ENCODE assay signal across 16 cellular contexts in the genomic region with DNA sequence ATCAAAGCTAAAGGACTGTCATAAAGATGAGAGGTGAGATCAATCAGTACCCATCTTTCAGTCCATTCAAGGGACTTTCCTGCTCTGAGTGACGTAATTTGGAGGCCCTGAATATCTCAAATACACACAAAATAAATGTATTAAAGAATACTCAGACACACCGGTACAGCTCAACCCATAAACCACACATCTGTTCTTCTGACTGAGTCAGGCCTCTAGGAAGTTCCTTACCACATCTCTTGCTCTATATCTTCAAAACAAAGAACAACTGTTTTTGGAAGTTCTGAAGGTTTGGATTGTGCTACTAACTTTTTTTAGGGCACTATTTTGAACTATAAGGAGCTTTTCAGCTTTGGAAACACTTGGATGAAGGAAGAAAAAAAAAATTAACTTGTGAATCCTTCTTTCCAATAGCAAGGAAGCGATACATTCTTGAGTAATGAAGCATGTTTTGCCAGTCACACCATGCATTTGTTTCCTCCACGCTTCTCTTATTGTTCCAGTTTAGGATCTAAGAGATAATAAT.
DNase-seq lines count a peak whose midpoint lies in the region; ATAC-seq and TF ChIP-seq lines count a peak whose summit lies in the region.
"Had no signal": no experiment of that assay in that cellular context is flagged by ENCODE, and none has a peak within 500 bp of the region (broad histone marks: within the 10 kb centered on the region; RNA-seq: fewer than 3 reads in every experiment).

No MANE protein-coding gene starts in this region.

- no peak overlapping the region for H3K27ac Mint-ChIP-seq in Caco-2 (ENCODE audit: unreplicated experiment)
- H3K27ac Mint-ChIP-seq: activated T-cell treated with anti-CD3 and anti-CD28 coated beads, Interleukin-2, amount 50 U/mL, for 72 hours; mesothelial cell of epicardium; T-helper 17 cell had no signal

- no peak overlapping the region for H3K4me3 Mint-ChIP-seq in Caco-2 (ENCODE audit: unreplicated experiment)
- H3K4me3 Mint-ChIP-seq: activated T-cell treated with anti-CD3 and anti-CD28 coated beads, Interleukin-2, amount 50 U/mL, for 72 hours; mesothelial cell of epicardium; T-helper 17 cell had no signal

- no peaks in the 10 kb centered on the region for H3K27me3 Mint-ChIP-seq in Caco-2 (ENCODE audit: insufficient read depth, unreplicated experiment)
- H3K27me3 Mint-ChIP-seq: T-helper 17 cell had no signal

- H3K79me1 ChIP-seq in mesendoderm (ENCODE audit: low read length), result no peaks in the 10 kb centered on the region

- no peak overlapping the region for H2BK5ac ChIP-seq in mesendoderm (ENCODE audit: low read length)

- no peak for ATAC-seq in GM21786 (IDR thresholded peaks at IDR 0.05; ENCODE audit: unreplicated experiment)
- ATAC-seq: activated T-cell treated with anti-CD3 and anti-CD28 coated beads, Interleukin-2, amount 50 U/mL, for 72 hours; T-helper 17 cell had no signal

- no peak overlapping the region for H2BK15ac ChIP-seq in mesendoderm (replicated peaks; ENCODE audit: low read depth)

- no peak overlapping the region for H3K18ac ChIP-seq in mesendoderm (ENCODE audit: low read length)

- H3K79me2 ChIP-seq in mesendoderm (ENCODE audit: control insufficient read depth, insufficient read depth, low read length), result no peaks in the 10 kb centered on the region

- no peak overlapping the region for H3K4ac ChIP-seq in mesendoderm (ENCODE audit: low read depth, low read length)

- no peak overlapping the region for H2BK120ac ChIP-seq in mesendoderm (ENCODE audit: low read depth, low read length)

- CTCF ChIA-PET in Caco-2 (lab: Charles Lee), result no interaction called here

- H3K27me3 ChIP-seq in mesendoderm (ENCODE audit: insufficient read depth, low read length, poor library complexity) (no peaks in the 10 kb centered on the region), Caco-2 (replicated peaks; ENCODE audit: control insufficient read depth, insufficient read depth, low read length) (no peaks in the 10 kb centered on the region)
- H3K27me3 ChIP-seq: BLaER1 had no signal

- no peak overlapping the region for H4K8ac ChIP-seq in mesendoderm (ENCODE audit: low read depth, low read length)

- no peak overlapping the region for H3K23ac ChIP-seq in mesendoderm (ENCODE audit: low read length)

- H4K5ac ChIP-seq in mesendoderm (ENCODE audit: low read length), result no peak overlapping the region

- H3K36me3 ChIP-seq in mesendoderm (ENCODE audit: control insufficient read depth, insufficient read depth, low read length) (no peaks in the 10 kb centered on the region), Caco-2 (ENCODE audit: control insufficient read depth, insufficient read depth, low read length) (no peaks in the 10 kb centered on the region)
- H3K36me3 ChIP-seq: BLaER1 had no signal

- no peaks in the 10 kb centered on the region for H3K4me1 Mint-ChIP-seq in Caco-2 (ENCODE audit: low read depth, unreplicated experiment)
- H3K4me1 Mint-ChIP-seq: T-helper 17 cell had no signal

- no peaks in the 10 kb centered on the region for H3K9me3 Mint-ChIP-seq in Caco-2 (ENCODE audit: unreplicated experiment)

- DNase-seq in Daoy (ENCODE audit: low read depth) (peak; percentile 25), NCI-H226 (peak; percentile 21), choroid plexus epithelial cell (ENCODE audit: low read depth) (peak; percentile 79), mesendoderm (peak; percentile 21), NOMO-1 treated with dmso at 0.1 percent for 144 hours (lab: John Stamatoyannopoulos, UW; ENCODE audit: unreplicated experiment) (no peak), Caco-2 (no peak)
- no peak for DNase-seq in activated CD8-positive, alpha-beta memory T cell treated with anti-CD3 and anti-CD28 coated beads for 24 hours
- DNase-seq: activated CD4-positive, alpha-beta T cell treated with anti-CD3 and anti-CD28 coated beads for 48 hours; activated T-cell treated with anti-CD3 and anti-CD28 coated beads, Interleukin-2, amount 50 U/mL, for 72 hours; NCI-H1048; NCI-H446; T-helper 17 cell had no signal

- TF ChIP-seq CTCF in choroid plexus epithelial cell (conservative IDR thresholded peaks at IDR 0.05; ENCODE audit: low read depth, low read length) (no peak), Caco-2 (IDR thresholded peaks at IDR 0.05; ENCODE audit: insufficient read depth in 1 of 2, low read depth in 1 of 2, low read length in 1 of 2, severe bottlenecking in 1 of 2, unreplicated experiment in 1 of 2) (no peak)

- no peak overlapping the region for H3K4me3 ChIP-seq in choroid plexus epithelial cell (ENCODE audit: low read depth, low read length)
- no peak overlapping the region for H3K4me3 ChIP-seq in mesendoderm (ENCODE audit: low read length)
- no peak overlapping the region for H3K4me3 ChIP-seq in Caco-2 (ENCODE audit: low read depth, low read length)
- H3K4me3 ChIP-seq: BLaER1, PC-9 had no signal

- POLR2A ChIA-PET in Caco-2 (lab: Charles Lee), result no interaction called here

- intact Hi-C loops in Caco-2 (cut with micrococcal nuclease; ENCODE audit: unreplicated experiment), result no loop called here

- no peak overlapping the region for H3K56ac ChIP-seq in mesendoderm (ENCODE audit: low read length)

- H3K4me2 ChIP-seq in mesendoderm (ENCODE audit: low read length), result no peak overlapping the region
- H3K4me2 ChIP-seq: BLaER1, PC-9 had no signal

- no peaks in the 10 kb centered on the region for H3K9me3 ChIP-seq in Caco-2
- H3K9me3 ChIP-seq: BLaER1 had no signal

- BruUV-seq in Caco-2 (replicated peaks; lab: Mats Ljungman, UMichigan), result no TSS peak

- no peak overlapping the region for H3K9ac ChIP-seq in mesendoderm (ENCODE audit: low read length)
- H3K9ac ChIP-seq: BLaER1 had no signal

- no peak overlapping the region for H2AK5ac ChIP-seq in mesendoderm (ENCODE audit: low read length)

- no peaks in the 10 kb centered on the region for H3K4me1 ChIP-seq in mesendoderm (ENCODE audit: control insufficient read depth, low read depth, low read length)
- no peaks in the 10 kb centered on the region for H3K4me1 ChIP-seq in Caco-2
- H3K4me1 ChIP-seq: BLaER1 had no signal

- no CpG with 5 or more reads among the region's 4 CpGs for WGBS in mesendoderm (ENCODE audit: extremely low coverage, insufficient coverage, low lambda C conversion rate)

- H3K36me3 Mint-ChIP-seq in Caco-2 (ENCODE audit: insufficient read depth, unreplicated experiment), result no peaks in the 10 kb centered on the region
- H3K36me3 Mint-ChIP-seq: mesothelial cell of epicardium had no signal

- H3K27ac ChIP-seq in mesendoderm (ENCODE audit: low read depth, low read length), result no peak overlapping the region
- H3K27ac ChIP-seq: BLaER1, PC-9 had no signal

Comparison
In these comparisons a context has a peak if more than half of its experiments do, and no peak if none do; other contexts are left out.
1. DNase-seq: peak in Daoy (single experiment), NCI-H226 (single experiment), choroid plexus epithelial cell (single experiment) and mesendoderm (single experiment); none in activated CD8-positive, alpha-beta memory T cell treated with anti-CD3 and anti-CD28 coated beads for 24 hours (single experiment), NOMO-1 treated with dmso at 0.1 percent for 144 hours (single experiment) and Caco-2 (0 of 2).